1 cellular context compared by ENCODE assay signal in the genomic region with DNA sequence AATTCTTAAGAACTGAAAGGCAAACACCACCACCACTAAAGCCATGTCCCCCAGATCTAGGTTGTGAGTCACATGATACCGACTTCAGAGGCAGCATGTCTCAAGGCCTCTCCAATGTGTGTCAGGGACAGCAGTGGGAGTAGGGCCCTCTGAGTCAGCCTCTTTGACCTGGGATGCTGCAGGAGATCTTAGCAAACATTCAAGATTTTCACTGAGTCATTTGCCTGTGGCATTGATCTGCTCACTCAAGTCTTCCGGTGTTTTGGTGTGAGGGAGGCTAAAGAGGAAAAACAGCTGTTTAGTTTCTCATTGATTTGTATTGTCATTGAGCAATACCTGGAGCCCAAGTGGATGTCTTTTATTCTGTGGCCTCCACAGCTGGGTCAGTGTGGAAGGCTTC.
TF ChIP-seq lines count a peak whose summit lies in the region.

No MANE protein-coding gene starts in this region.

TF ChIP-seq in HCT116, 20 proteins besides CTCF, POLR2A, EP300 and RAD21:
- TF ChIP-seq, protein P1, sequence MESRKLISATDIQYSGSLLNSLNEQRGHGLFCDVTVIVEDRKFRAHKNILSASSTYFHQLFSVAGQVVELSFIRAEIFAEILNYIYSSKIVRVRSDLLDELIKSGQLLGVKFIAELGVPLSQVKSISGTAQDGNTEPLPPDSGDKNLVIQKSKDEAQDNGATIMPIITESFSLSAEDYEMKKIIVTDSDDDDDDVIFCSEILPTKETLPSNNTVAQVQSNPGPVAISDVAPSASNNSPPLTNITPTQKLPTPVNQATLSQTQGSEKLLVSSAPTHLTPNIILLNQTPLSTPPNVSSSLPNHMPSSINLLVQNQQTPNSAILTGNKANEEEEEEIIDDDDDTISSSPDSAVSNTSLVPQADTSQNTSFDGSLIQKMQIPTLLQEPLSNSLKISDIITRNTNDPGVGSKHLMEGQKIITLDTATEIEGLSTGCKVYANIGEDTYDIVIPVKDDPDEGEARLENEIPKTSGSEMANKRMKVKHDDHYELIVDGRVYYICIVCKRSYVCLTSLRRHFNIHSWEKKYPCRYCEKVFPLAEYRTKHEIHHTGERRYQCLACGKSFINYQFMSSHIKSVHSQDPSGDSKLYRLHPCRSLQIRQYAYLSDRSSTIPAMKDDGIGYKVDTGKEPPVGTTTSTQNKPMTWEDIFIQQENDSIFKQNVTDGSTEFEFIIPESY (IDR thresholded peaks at IDR 0.05; ENCODE audit: extremely low read depth, insufficient replicate concordance, low read length) = peak; percentile 73
- peak; percentile 94 for TF ChIP-seq SIN3A (IDR thresholded peaks at IDR 0.05; ENCODE audit: low read depth)
- TF ChIP-seq EZH2 (IDR thresholded peaks at IDR 0.05) = no peak
- no peak for TF ChIP-seq ZFX (IDR thresholded peaks at IDR 0.05)
- TF ChIP-seq CEBPB (IDR thresholded peaks at IDR 0.05; ENCODE audit: low read depth) = peak; percentile 99
- TF ChIP-seq SP1 (IDR thresholded peaks at IDR 0.05; ENCODE audit: low read depth) = peak; percentile 96
- TF ChIP-seq POLR2AphosphoS5 (IDR thresholded peaks at IDR 0.05; ENCODE audit: low read depth, low read length) = peak; percentile 62
- TF ChIP-seq TCF7L2 (IDR thresholded peaks at IDR 0.05; ENCODE audit: borderline replicate concordance, extremely low read depth, insufficient read depth, insufficient read length) = peak; percentile 95
- peak; percentile 100 for TF ChIP-seq CBX3 (IDR thresholded peaks at IDR 0.05; ENCODE audit: low read depth)
- TF ChIP-seq, protein P2, sequence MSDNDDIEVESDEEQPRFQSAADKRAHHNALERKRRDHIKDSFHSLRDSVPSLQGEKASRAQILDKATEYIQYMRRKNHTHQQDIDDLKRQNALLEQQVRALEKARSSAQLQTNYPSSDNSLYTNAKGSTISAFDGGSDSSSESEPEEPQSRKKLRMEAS (IDR thresholded peaks at IDR 0.05) = peak; percentile 89
- peak; percentile 56; the same call in 1 of the 2 replicates for TF ChIP-seq ELF1 (IDR thresholded peaks at IDR 0.05; ENCODE audit: borderline replicate concordance, low read depth)
- TF ChIP-seq YY1 (IDR thresholded peaks at IDR 0.05; ENCODE audit: extremely low read depth, insufficient replicate concordance, low read depth, low read length) = peak; percentile 68
- TF ChIP-seq EGR1 (IDR thresholded peaks at IDR 0.05; ENCODE audit: low read depth) = peak; percentile 75; the same call in 1 of the 2 replicates
- TF ChIP-seq, protein P3, sequence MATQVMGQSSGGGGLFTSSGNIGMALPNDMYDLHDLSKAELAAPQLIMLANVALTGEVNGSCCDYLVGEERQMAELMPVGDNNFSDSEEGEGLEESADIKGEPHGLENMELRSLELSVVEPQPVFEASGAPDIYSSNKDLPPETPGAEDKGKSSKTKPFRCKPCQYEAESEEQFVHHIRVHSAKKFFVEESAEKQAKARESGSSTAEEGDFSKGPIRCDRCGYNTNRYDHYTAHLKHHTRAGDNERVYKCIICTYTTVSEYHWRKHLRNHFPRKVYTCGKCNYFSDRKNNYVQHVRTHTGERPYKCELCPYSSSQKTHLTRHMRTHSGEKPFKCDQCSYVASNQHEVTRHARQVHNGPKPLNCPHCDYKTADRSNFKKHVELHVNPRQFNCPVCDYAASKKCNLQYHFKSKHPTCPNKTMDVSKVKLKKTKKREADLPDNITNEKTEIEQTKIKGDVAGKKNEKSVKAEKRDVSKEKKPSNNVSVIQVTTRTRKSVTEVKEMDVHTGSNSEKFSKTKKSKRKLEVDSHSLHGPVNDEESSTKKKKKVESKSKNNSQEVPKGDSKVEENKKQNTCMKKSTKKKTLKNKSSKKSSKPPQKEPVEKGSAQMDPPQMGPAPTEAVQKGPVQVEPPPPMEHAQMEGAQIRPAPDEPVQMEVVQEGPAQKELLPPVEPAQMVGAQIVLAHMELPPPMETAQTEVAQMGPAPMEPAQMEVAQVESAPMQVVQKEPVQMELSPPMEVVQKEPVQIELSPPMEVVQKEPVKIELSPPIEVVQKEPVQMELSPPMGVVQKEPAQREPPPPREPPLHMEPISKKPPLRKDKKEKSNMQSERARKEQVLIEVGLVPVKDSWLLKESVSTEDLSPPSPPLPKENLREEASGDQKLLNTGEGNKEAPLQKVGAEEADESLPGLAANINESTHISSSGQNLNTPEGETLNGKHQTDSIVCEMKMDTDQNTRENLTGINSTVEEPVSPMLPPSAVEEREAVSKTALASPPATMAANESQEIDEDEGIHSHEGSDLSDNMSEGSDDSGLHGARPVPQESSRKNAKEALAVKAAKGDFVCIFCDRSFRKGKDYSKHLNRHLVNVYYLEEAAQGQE (IDR thresholded peaks at IDR 0.05; ENCODE audit: low read depth) = no peak
- TF ChIP-seq FOSL1 (IDR thresholded peaks at IDR 0.05; ENCODE audit: low read depth) = peak; percentile 97
- TF ChIP-seq JUND (IDR thresholded peaks at IDR 0.05) = peak; percentile 98
- TF ChIP-seq, protein P4, sequence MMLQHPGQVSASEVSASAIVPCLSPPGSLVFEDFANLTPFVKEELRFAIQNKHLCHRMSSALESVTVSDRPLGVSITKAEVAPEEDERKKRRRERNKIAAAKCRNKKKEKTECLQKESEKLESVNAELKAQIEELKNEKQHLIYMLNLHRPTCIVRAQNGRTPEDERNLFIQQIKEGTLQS (IDR thresholded peaks at IDR 0.05) = peak; percentile 64; the same call in 1 of the 2 replicates
- TF ChIP-seq SRF (IDR thresholded peaks at IDR 0.05; ENCODE audit: low read depth) = peak; percentile 73
- TF ChIP-seq ZNF274 (IDR thresholded peaks at IDR 0.05; ENCODE audit: low read depth, low read length) = no peak
- TF ChIP-seq EZH2phosphoT487 (IDR thresholded peaks at IDR 0.05; ENCODE audit: borderline replicate concordance) = no peak
